In genomic region chr13:86567119-86567518, GRCh38 we compare ENCODE assay signal across 19 cellular contexts.
DNase-seq lines count a peak whose midpoint lies in the region; ATAC-seq and TF ChIP-seq lines count a peak whose summit lies in the region.
"Had no signal": no experiment of that assay in that cellular context is flagged by ENCODE, and none has a peak within 500 bp of the region (broad histone marks: within the 10 kb centered on the region; RNA-seq: fewer than 3 reads in every experiment).

No MANE protein-coding gene starts in this region.

- no peak overlapping the region for H3K4me2 ChIP-seq in OCI-LY3 (ENCODE audit: low read length)
- H3K4me2 ChIP-seq: KMS-11 had no signal

- H3K9ac ChIP-seq in OCI-LY3 (ENCODE audit: low read length): no peak overlapping the region
- no peak overlapping the region for H3K9ac ChIP-seq in endodermal cell (ENCODE audit: extremely low read depth, low read length, poor library complexity, severe bottlenecking)
- H3K9ac ChIP-seq: KMS-11 had no signal

- no peak overlapping the region for H2AFZ ChIP-seq in OCI-LY3 (ENCODE audit: low read depth, low read length)

- no peak overlapping the region for H3K4me3 Mint-ChIP-seq in endodermal cell
- H3K4me3 Mint-ChIP-seq in stimulated activated naive B cell treated with anti-CD40 and anti-IgM and Interleukin-4, amounts not matched to agents 10 μg/mL and 1 μg/mL and 100 μg/mL, for 72 hours: no peak overlapping the region
- H3K4me3 Mint-ChIP-seq: activated naive CD8-positive, alpha-beta T cell treated with anti-CD3 and anti-CD28 coated beads, Interleukin-2, amount 10 ng/mL, durations not matched to agents 7 days and 5 days; activated T-cell treated with anti-CD3 and anti-CD28 coated beads, Interleukin-2, amount 50 U/mL, for 24 hours; central memory CD8-positive, alpha-beta T cell; stimulated activated effector memory CD8-positive, alpha-beta T cell treated with anti-CD3 and anti-CD28 coated beads, Interleukin-12 subunit alpha, Interleukin-12 subunit beta, amount 100 ng/mL, for 72 hours had no signal

- ATAC-seq in stimulated activated naive B cell treated with anti-CD40 and anti-IgM and Interleukin-4, amounts not matched to agents 10 μg/mL and 1 μg/mL and 100 μg/mL, for 72 hours (replicated peaks): no peak
- ATAC-seq: stimulated activated effector memory CD8-positive, alpha-beta T cell treated with anti-CD3 and anti-CD28 coated beads, Interleukin-12 subunit alpha, Interleukin-12 subunit beta, amount 100 ng/mL, for 72 hours had no signal

- WGBS in endodermal cell (ENCODE audit: insufficient coverage in 1 of 2, insufficient read length in 1 of 2), 2 experiments: 84% methylated on average over 3 of the region's 3 CpGs; no CpG with 5 or more reads in 1 of the 2 experiments

- peaks cover 3% of the 10 kb centered on the region for H3K4me1 Mint-ChIP-seq in endodermal cell
- no peaks in the 10 kb centered on the region for H3K4me1 Mint-ChIP-seq in stimulated activated naive B cell treated with anti-CD40 and anti-IgM and Interleukin-4, amounts not matched to agents 10 μg/mL and 1 μg/mL and 100 μg/mL, for 72 hours
- H3K4me1 Mint-ChIP-seq: activated naive CD8-positive, alpha-beta T cell treated with anti-CD3 and anti-CD28 coated beads, Interleukin-2, amount 10 ng/mL, durations not matched to agents 7 days and 5 days; central memory CD8-positive, alpha-beta T cell; stimulated activated effector memory CD8-positive, alpha-beta T cell treated with anti-CD3 and anti-CD28 coated beads, Interleukin-12 subunit alpha, Interleukin-12 subunit beta, amount 100 ng/mL, for 72 hours had no signal

- in situ Hi-C loops in GM13976 (cut with MboI; ENCODE audit: low sequenced_read_pairs, unreplicated experiment): no loop called here

- H3K27ac ChIP-seq in 22Rv1: no peak overlapping the region
- no peak overlapping the region for H3K27ac ChIP-seq in OCI-LY3 (ENCODE audit: low read length)
- H3K27ac ChIP-seq in endodermal cell (ENCODE audit: low read depth, low read length): no peak overlapping the region
- H3K27ac ChIP-seq in effector memory CD4-positive, alpha-beta T cell (ENCODE audit: insufficient read depth, low read length, poor library complexity, severe bottlenecking): no peak overlapping the region
- H3K27ac ChIP-seq: KMS-11, upper lobe of left lung had no signal

- no peaks in the 10 kb centered on the region for H3K9me3 ChIP-seq in OCI-LY3 (ENCODE audit: insufficient read depth, low read length)
- no peaks in the 10 kb centered on the region for H3K9me3 ChIP-seq in endodermal cell (ENCODE audit: control insufficient read depth, low read length)
- H3K9me3 ChIP-seq in effector memory CD4-positive, alpha-beta T cell (ENCODE audit: control insufficient read depth, low read length): no peaks in the 10 kb centered on the region
- H3K9me3 ChIP-seq: HAP-1, upper lobe of left lung had no signal

- H3K27ac Mint-ChIP-seq in endodermal cell: peak overlapping the region; percentile 13
- H3K27ac Mint-ChIP-seq in stimulated activated naive B cell treated with anti-CD40 and anti-IgM and Interleukin-4, amounts not matched to agents 10 μg/mL and 1 μg/mL and 100 μg/mL, for 72 hours: no peak overlapping the region
- H3K27ac Mint-ChIP-seq: activated naive CD8-positive, alpha-beta T cell treated with anti-CD3 and anti-CD28 coated beads, Interleukin-2, amount 10 ng/mL, durations not matched to agents 7 days and 5 days; activated T-cell treated with anti-CD3 and anti-CD28 coated beads, Interleukin-2, amount 50 U/mL, for 24 hours; stimulated activated effector memory CD8-positive, alpha-beta T cell treated with anti-CD3 and anti-CD28 coated beads, Interleukin-12 subunit alpha, Interleukin-12 subunit beta, amount 100 ng/mL, for 72 hours had no signal

- DNase-seq in GM13976 (ENCODE audit: low spot score): no peak
- DNase-seq in endodermal cell: peak; percentile 70
- no peak for DNase-seq in stimulated activated naive B cell treated with anti-CD40 and anti-IgM and Interleukin-4, amounts not matched to agents 10 μg/mL and 1 μg/mL and 100 μg/mL, for 72 hours
- no peak for DNase-seq in stimulated activated CD4-positive, alpha-beta T cell treated with anti-CD3 and anti-CD28 coated beads, Interleukin-4, amount 100 ng/mL, for 4 hours
- no peak for DNase-seq in effector memory CD4-positive, alpha-beta T cell
- DNase-seq in stimulated activated CD4-positive, alpha-beta T cell treated with anti-CD3 and anti-CD28 coated beads, Interleukin-15, amount 100 ng/mL, for 24 hours: no peak
- DNase-seq: activated naive CD8-positive, alpha-beta T cell treated with anti-CD3 and anti-CD28 coated beads, Interleukin-2, amount 10 ng/mL, durations not matched to agents 7 days and 5 days; activated T-cell treated with anti-CD3 and anti-CD28 coated beads, Interleukin-2, amount 50 U/mL, for 24 hours; islet precursor cell; NCI-H2029 treated with DMSO at 0.1 percent for 48 hours; NCI-H526 treated with DMSO at 0.1 percent for 48 hours; SHP77; upper lobe of left lung had no signal

- H3K9me3 Mint-ChIP-seq in endodermal cell: no peaks in the 10 kb centered on the region
- peaks cover 0 to 6% of the 10 kb centered on the region in 2 donors for H3K9me3 Mint-ChIP-seq in stimulated activated naive B cell treated with anti-CD40 and anti-IgM and Interleukin-4, amounts not matched to agents 10 μg/mL and 1 μg/mL and 100 μg/mL, for 72 hours

- no peaks in the 10 kb centered on the region for H3K36me3 Mint-ChIP-seq in endodermal cell (ENCODE audit: low read depth)
- H3K36me3 Mint-ChIP-seq in stimulated activated naive B cell treated with anti-CD40 and anti-IgM and Interleukin-4, amounts not matched to agents 10 μg/mL and 1 μg/mL and 100 μg/mL, for 72 hours: no peaks in the 10 kb centered on the region
- H3K36me3 Mint-ChIP-seq: activated naive CD8-positive, alpha-beta T cell treated with anti-CD3 and anti-CD28 coated beads, Interleukin-2, amount 10 ng/mL, durations not matched to agents 7 days and 5 days; stimulated activated effector memory CD8-positive, alpha-beta T cell treated with anti-CD3 and anti-CD28 coated beads, Interleukin-12 subunit alpha, Interleukin-12 subunit beta, amount 100 ng/mL, for 72 hours had no signal

- TF ChIP-seq CTCF in 22Rv1 (IDR thresholded peaks at IDR 0.05) (peak; percentile 36), GM13976 (IDR thresholded peaks at IDR 0.05; ENCODE audit: borderline replicate concordance, control extremely low read depth, extremely low read depth, insufficient read depth, missing control alignments) (peak; percentile 12), OCI-LY3 (IDR thresholded peaks at IDR 0.05; ENCODE audit: low read depth, low read length) (peak; percentile 50), endodermal cell (conservative IDR thresholded peaks at IDR 0.05) (peak; percentile 77)

- H3K36me3 ChIP-seq in OCI-LY3 (replicated peaks; ENCODE audit: low read depth, low read length) (no peaks in the 10 kb centered on the region), endodermal cell (ENCODE audit: control insufficient read depth, insufficient read depth, low read length) (no peaks in the 10 kb centered on the region)
- H3K36me3 ChIP-seq in effector memory CD4-positive, alpha-beta T cell (ENCODE audit: control insufficient read depth, insufficient read depth, low read length): no peaks in the 10 kb centered on the region
- H3K36me3 ChIP-seq: HAP-1, upper lobe of left lung had no signal

- no peaks in the 10 kb centered on the region for H4K20me1 ChIP-seq in OCI-LY3 (ENCODE audit: insufficient read depth, low read length)

- no peaks in the 10 kb centered on the region for H3K27me3 ChIP-seq in OCI-LY3 (ENCODE audit: low read depth, low read length)
- no peaks in the 10 kb centered on the region for H3K27me3 ChIP-seq in endodermal cell (ENCODE audit: control insufficient read depth, insufficient read depth, low read length, poor library complexity, severe bottlenecking)
- H3K27me3 ChIP-seq in effector memory CD4-positive, alpha-beta T cell (replicated peaks; ENCODE audit: control insufficient read depth, insufficient read depth, low read length, poor library complexity, severe bottlenecking): no peaks in the 10 kb centered on the region
- H3K27me3 ChIP-seq: upper lobe of left lung had no signal

- H3K4me3 ChIP-seq in OCI-LY3 (ENCODE audit: low read length): no peak overlapping the region
- no peak overlapping the region for H3K4me3 ChIP-seq in endodermal cell (ENCODE audit: low read length)
- no peak overlapping the region for H3K4me3 ChIP-seq in effector memory CD4-positive, alpha-beta T cell (ENCODE audit: insufficient read depth, low read depth, low read length, poor library complexity, severe bottlenecking)
- H3K4me3 ChIP-seq: HAP-1, upper lobe of left lung had no signal

- H3K27me3 Mint-ChIP-seq in endodermal cell (ENCODE audit: insufficient read depth): no peaks in the 10 kb centered on the region
- H3K27me3 Mint-ChIP-seq in stimulated activated naive B cell treated with anti-CD40 and anti-IgM and Interleukin-4, amounts not matched to agents 10 μg/mL and 1 μg/mL and 100 μg/mL, for 72 hours: no peaks in the 10 kb centered on the region
- H3K27me3 Mint-ChIP-seq: activated naive CD8-positive, alpha-beta T cell treated with anti-CD3 and anti-CD28 coated beads, Interleukin-2, amount 10 ng/mL, durations not matched to agents 7 days and 5 days; activated T-cell treated with anti-CD3 and anti-CD28 coated beads, Interleukin-2, amount 50 U/mL, for 24 hours; central memory CD8-positive, alpha-beta T cell had no signal

- no peaks in the 10 kb centered on the region for H3K79me2 ChIP-seq in OCI-LY3 (ENCODE audit: low read length)

- H3K4me1 ChIP-seq in OCI-LY3 (ENCODE audit: low read length) (no peaks in the 10 kb centered on the region), endodermal cell (ENCODE audit: control insufficient read depth, insufficient read depth, low read length) (no peaks in the 10 kb centered on the region)
- no peaks in the 10 kb centered on the region for H3K4me1 ChIP-seq in effector memory CD4-positive, alpha-beta T cell (ENCODE audit: control insufficient read depth, insufficient read depth, low read length, poor library complexity, severe bottlenecking)
- H3K4me1 ChIP-seq: HAP-1, upper lobe of left lung had no signal

Comparison
In these comparisons a context has a peak if more than half of its experiments do, and no peak if none do; other contexts are left out.
1. CTCF ChIP-seq: peak in every context shown above with its lines; median percentile 77 in endodermal cell; 50 in OCI-LY3; 36 in 22Rv1; 12 in GM13976.